8 cellular contexts compared by ENCODE assay signal in genomic region chr9:85940832-85941616, GRCh38. TPM values are rescaled to one million over a fixed set of nuclear protein-coding genes. Genes with fewer than 3 reads are reported as not detected.
DNase-seq lines count a peak whose midpoint lies in the region; ATAC-seq and TF ChIP-seq lines count a peak whose summit lies in the region.

Gene NAA35, plus strand, starts transcription at chr9:85941146. Its CDS starts 1,014 bp downstream, at chr9:85942160.

- H3K4me3 Mint-ChIP-seq in dendritic cell treated with granulocyte-macrophage colony-stimulating factor and Interleukin-4, amounts not matched to agents 40 ng/mL and 50 ng/mL, for 4 days, result peak within 1 kb of the TSS; percentile 92

- peak within 1 kb of the TSS; percentile 70 to 96 for H3K4me3 ChIP-seq in left lung

- H3K27ac Mint-ChIP-seq in dendritic cell treated with granulocyte-macrophage colony-stimulating factor and Interleukin-4, amounts not matched to agents 40 ng/mL and 50 ng/mL, for 4 days, result peak within 1 kb of the TSS; percentile 85

- H3K9me3 Mint-ChIP-seq in dendritic cell treated with granulocyte-macrophage colony-stimulating factor and Interleukin-4, amounts not matched to agents 40 ng/mL and 50 ng/mL, for 4 days, result no peaks in the 10 kb centered on the region

- peaks cover 16 to 30% of the 10 kb centered on the region in 2 donors for H3K4me1 ChIP-seq in left lung

- no peaks in the 10 kb centered on the region for H3K27me3 ChIP-seq in left lung

- no peak for TF ChIP-seq CTCF in left lung (IDR thresholded peaks at IDR 0.05)

- H3K9me3 ChIP-seq in left lung, result no peaks in the 10 kb centered on the region

- no peaks in the 10 kb centered on the region for H3K27me3 Mint-ChIP-seq in dendritic cell treated with granulocyte-macrophage colony-stimulating factor and Interleukin-4, amounts not matched to agents 40 ng/mL and 50 ng/mL, for 4 days

- peak within 1 kb of the TSS; percentile 92 to 97 for H3K27ac ChIP-seq in left lung

- peaks cover 0 to 17% of the 10 kb centered on the region in 2 donors for H3K36me3 ChIP-seq in left lung

- DNase-seq in C1 segment of cervical spinal cord (lab: John Stamatoyannopoulos, UW) (peak; percentile 70 to 98 (median 96)), NCI-H774 (lab: John Stamatoyannopoulos, UW) (peak; percentile 97), left lung (peak; percentile 99 to 100)
- peak; percentile 99 for DNase-seq in activated CD4-positive, alpha-beta T cell treated with anti-CD3 and anti-CD28 coated beads, Interleukin-2, amount 50 U/mL, for 4 hours
- peak; percentile 98 to 99 for DNase-seq in stimulated activated CD4-positive, alpha-beta T cell treated with anti-CD3 and anti-CD28 coated beads, Interleukin-2, amount 100 ng/mL, for 48 hours

- H3K4me1 Mint-ChIP-seq in dendritic cell treated with granulocyte-macrophage colony-stimulating factor and Interleukin-4, amounts not matched to agents 40 ng/mL and 50 ng/mL, for 4 days (ENCODE audit: low read depth), result peaks cover 6% of the 10 kb centered on the region

- ATAC-seq in GM19395 (IDR thresholded peaks at IDR 0.05; ENCODE audit: unreplicated experiment), result peak; percentile 89
- peak; percentile 81 for ATAC-seq in HG03565 (IDR thresholded peaks at IDR 0.05; ENCODE audit: unreplicated experiment)
- ATAC-seq in left lung, result peak; percentile 96

- intact Hi-C loops in dendritic cell treated with granulocyte-macrophage colony-stimulating factor and Interleukin-4, amounts not matched to agents 40 ng/mL and 50 ng/mL, for 4 days (cut with micrococcal nuclease), result loop anchor here (5.0 kb wide), 3 partner anchors 199 to 1959 kb away; partner anchors contain the start of genes AGTPBP1, HNRNPK and RMI1
- intact Hi-C loops in left lung (cut with DNase I), result no loop called here

- H3K36me3 Mint-ChIP-seq in dendritic cell treated with granulocyte-macrophage colony-stimulating factor and Interleukin-4, amounts not matched to agents 40 ng/mL and 50 ng/mL, for 4 days (ENCODE audit: low read depth), result no peaks in the 10 kb centered on the region

RNA-seq across cellular contexts. Expression of gene NAA35, which starts in this region (rescaled TPM):
- total RNA-seq in left lung, result 10 to 100 TPM; 17.9 to 23.0 TPM

Comparison
In these comparisons a context has a peak if more than half of its experiments do, and no peak if none do; other contexts are left out.
1. Peak in every context shown above with its lines: DNase-seq, ATAC-seq, H3K4me3 ChIP-seq and H3K27ac ChIP-seq.